11 cellular contexts compared by ENCODE assay signal in genomic region chr12:3365416-3366385, GRCh38.
A peak's percentile ranks its signal among the peaks of the same experiment; 100 is the strongest.
DNase-seq lines count a peak whose midpoint lies in the region; ATAC-seq, FAIRE-seq and TF ChIP-seq lines count a peak whose summit lies in the region.
"Had no signal": no experiment of that assay in that cellular context is flagged by ENCODE, and none has a peak within 500 bp of the region (broad histone marks: within the 10 kb centered on the region; RNA-seq: fewer than 3 reads in every experiment).

No MANE protein-coding gene starts in this region.

- no peak for TF ChIP-seq POLR2A in tibial nerve (IDR thresholded peaks at IDR 0.05)

- no peaks in the 10 kb centered on the region for H3K27me3 Mint-ChIP-seq in MCF 10A (ENCODE audit: insufficient read depth, unreplicated experiment)

- no peak overlapping the region for H3K9ac ChIP-seq in kidney (ENCODE audit: low read length in 2 of 2)

- no peak overlapping the region for H3K27ac Mint-ChIP-seq in MCF 10A (ENCODE audit: low read depth, unreplicated experiment)
- H3K27ac Mint-ChIP-seq: CD4-positive, CD25-positive, alpha-beta regulatory T cell had no signal

- no peak overlapping the region for H3K27ac ChIP-seq in kidney (ENCODE audit: low read depth in 2 of 2, low read length in 2 of 2)
- no peak overlapping the region for H3K27ac ChIP-seq in tibial nerve

- peaks cover 0 to 34% of the 10 kb centered on the region in 2 donors for H3K27me3 ChIP-seq in tibial nerve

- BruUV-seq in MCF 10A (replicated peaks; lab: Mats Ljungman, UMichigan), result no TSS peak

- peaks cover 6% of the 10 kb centered on the region for H3K4me1 Mint-ChIP-seq in MCF 10A (ENCODE audit: insufficient read depth, unreplicated experiment)

- peaks cover under 1 to 11% of the 10 kb centered on the region in 2 donors for H3K4me1 ChIP-seq in kidney (ENCODE audit: control insufficient read depth in 1 of 2, insufficient read depth in 1 of 2, low read depth in 1 of 2, low read length in 2 of 2)
- peaks cover 0 to 19% (median 2%) of the 10 kb centered on the region in 4 donors for H3K4me1 ChIP-seq in tibial nerve

- H3K9me3 ChIP-seq in kidney (ENCODE audit: control insufficient read depth in 1 of 2, low read length in 2 of 2), result no peaks in the 10 kb centered on the region
- no peaks in the 10 kb centered on the region for H3K9me3 ChIP-seq in tibial nerve

- peak overlapping the region; percentile 65 for H3K4me3 Mint-ChIP-seq in MCF 10A (ENCODE audit: unreplicated experiment)
- H3K4me3 Mint-ChIP-seq: CD4-positive, CD25-positive, alpha-beta regulatory T cell had no signal

- ATAC-seq in HG02610 (IDR thresholded peaks at IDR 0.05; ENCODE audit: unreplicated experiment) (no peak), GM21576 (IDR thresholded peaks at IDR 0.05; ENCODE audit: unreplicated experiment) (no peak)

- H3K36me3 ChIP-seq in kidney (ENCODE audit: control insufficient read depth in 1 of 2, insufficient read depth in 2 of 2, low read length in 2 of 2) (no peaks in the 10 kb centered on the region), tibial nerve (no peaks in the 10 kb centered on the region)

- no peak for TF ChIP-seq EP300 in tibial nerve (IDR thresholded peaks at IDR 0.05)

- peak overlapping the region; percentile 28 to 32 for H3K4me3 ChIP-seq in kidney (ENCODE audit: low read length in 2 of 2)
- H3K4me3 ChIP-seq in tibial nerve, result peak overlapping the region in 3 of 4 donors; percentile 27 to 51 (median 27)

- no peak for FAIRE-seq in kidney (lab: Jason Lieb, UNC)

- POLR2A ChIA-PET in MCF 10A (lab: Yijun Ruan, JAX), result interaction anchor here (0.6 to 1.5 kb wide), 3 partner anchors 10 to 301 kb away, joined by 3 to 5 read pairs (median 4); no protein-coding TSS in a partner anchor

- H3K36me3 Mint-ChIP-seq in MCF 10A (ENCODE audit: insufficient read depth, unreplicated experiment), result no peaks in the 10 kb centered on the region
- H3K36me3 Mint-ChIP-seq: CD4-positive, CD25-positive, alpha-beta regulatory T cell had no signal

- no peaks in the 10 kb centered on the region for H3K9me3 Mint-ChIP-seq in MCF 10A (ENCODE audit: unreplicated experiment)

- TF ChIP-seq CTCF in MCF 10A (IDR thresholded peaks at IDR 0.05; ENCODE audit: unreplicated experiment), result no peak
- no peak for TF ChIP-seq CTCF in kidney (IDR thresholded peaks at IDR 0.05; ENCODE audit: borderline replicate concordance, extremely low read depth, insufficient read depth)
- no peak for TF ChIP-seq CTCF in tibial nerve (IDR thresholded peaks at IDR 0.05)

- DNase-seq in NCI-H524 (lab: John Stamatoyannopoulos, UW) (peak; percentile 25 to 41), NCI-H524 treated with DMSO at 0.1 percent for 48 hours (lab: John Stamatoyannopoulos, UW) (no peak), MCF 10A (ENCODE audit: unreplicated experiment) (peak; percentile 18), kidney (peak; percentile 77), tibial nerve (ENCODE audit: low spot score in 2 of 2) (no peak), NCI-H1694 treated with DMSO at 0.1 percent for 48 hours (lab: John Stamatoyannopoulos, UW) (no peak)
- DNase-seq: activated T-cell treated with anti-CD3 and anti-CD28 coated beads for 4 hours; CD4-positive, CD25-positive, alpha-beta regulatory T cell; NCI-H187 treated with DMSO at 0.1 percent for 48 hours had no signal

- intact Hi-C loops in MCF 10A (cut with micrococcal nuclease) (no loop called here), kidney (cut with DNase I) (no loop called here)

- CTCF ChIA-PET in MCF 10A (lab: Yijun Ruan, JAX), result interaction anchor here (0.5 to 1.4 kb wide), 6 partner anchors 10 to 125 kb away, joined by 3 to 5 read pairs (median 3); partner anchors contain the start of gene PRMT8

- WGBS in tibial nerve, 2 donors, result 9 to 19% methylated on average over 8 of the region's 84 CpGs

Comparison
In these comparisons a context has a peak if more than half of its experiments do, and no peak if none do; other contexts are left out.
1. DNase-seq: peak in NCI-H524 (2 of 2), MCF 10A (single experiment) and kidney (single experiment); none in NCI-H524 treated with DMSO at 0.1 percent for 48 hours (single experiment), tibial nerve (0 of 2) and NCI-H1694 treated with DMSO at 0.1 percent for 48 hours (single experiment).